Comparison of ENCODE assay signal across 1 cellular context in genomic region chr21:34701726-34702125, GRCh38.
TF ChIP-seq lines count a peak whose summit lies in the region.

No MANE protein-coding gene starts in this region.

TF ChIP-seq in IMR-90, 13 proteins besides CTCF, POLR2A, EP300 and RAD21:
- TF ChIP-seq, protein P1, sequence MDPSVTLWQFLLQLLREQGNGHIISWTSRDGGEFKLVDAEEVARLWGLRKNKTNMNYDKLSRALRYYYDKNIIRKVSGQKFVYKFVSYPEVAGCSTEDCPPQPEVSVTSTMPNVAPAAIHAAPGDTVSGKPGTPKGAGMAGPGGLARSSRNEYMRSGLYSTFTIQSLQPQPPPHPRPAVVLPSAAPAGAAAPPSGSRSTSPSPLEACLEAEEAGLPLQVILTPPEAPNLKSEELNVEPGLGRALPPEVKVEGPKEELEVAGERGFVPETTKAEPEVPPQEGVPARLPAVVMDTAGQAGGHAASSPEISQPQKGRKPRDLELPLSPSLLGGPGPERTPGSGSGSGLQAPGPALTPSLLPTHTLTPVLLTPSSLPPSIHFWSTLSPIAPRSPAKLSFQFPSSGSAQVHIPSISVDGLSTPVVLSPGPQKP (IDR thresholded peaks at IDR 0.05; ENCODE audit: borderline replicate concordance, low read depth, low read length), result no peak
- TF ChIP-seq CHD1 (IDR thresholded peaks at IDR 0.05; ENCODE audit: low read depth, low read length), result no peak
- TF ChIP-seq MAZ (IDR thresholded peaks at IDR 0.05; ENCODE audit: borderline replicate concordance, low read depth, low read length), result no peak
- no peak for TF ChIP-seq FOS (IDR thresholded peaks at IDR 0.05; ENCODE audit: low read depth, low read length)
- no peak for TF ChIP-seq RCOR1 (IDR thresholded peaks at IDR 0.05; ENCODE audit: insufficient replicate concordance, low read length)
- no peak for TF ChIP-seq MXI1 (IDR thresholded peaks at IDR 0.05; ENCODE audit: borderline replicate concordance, low read depth, low read length)
